1 cellular context compared by ENCODE assay signal in the genomic region with DNA sequence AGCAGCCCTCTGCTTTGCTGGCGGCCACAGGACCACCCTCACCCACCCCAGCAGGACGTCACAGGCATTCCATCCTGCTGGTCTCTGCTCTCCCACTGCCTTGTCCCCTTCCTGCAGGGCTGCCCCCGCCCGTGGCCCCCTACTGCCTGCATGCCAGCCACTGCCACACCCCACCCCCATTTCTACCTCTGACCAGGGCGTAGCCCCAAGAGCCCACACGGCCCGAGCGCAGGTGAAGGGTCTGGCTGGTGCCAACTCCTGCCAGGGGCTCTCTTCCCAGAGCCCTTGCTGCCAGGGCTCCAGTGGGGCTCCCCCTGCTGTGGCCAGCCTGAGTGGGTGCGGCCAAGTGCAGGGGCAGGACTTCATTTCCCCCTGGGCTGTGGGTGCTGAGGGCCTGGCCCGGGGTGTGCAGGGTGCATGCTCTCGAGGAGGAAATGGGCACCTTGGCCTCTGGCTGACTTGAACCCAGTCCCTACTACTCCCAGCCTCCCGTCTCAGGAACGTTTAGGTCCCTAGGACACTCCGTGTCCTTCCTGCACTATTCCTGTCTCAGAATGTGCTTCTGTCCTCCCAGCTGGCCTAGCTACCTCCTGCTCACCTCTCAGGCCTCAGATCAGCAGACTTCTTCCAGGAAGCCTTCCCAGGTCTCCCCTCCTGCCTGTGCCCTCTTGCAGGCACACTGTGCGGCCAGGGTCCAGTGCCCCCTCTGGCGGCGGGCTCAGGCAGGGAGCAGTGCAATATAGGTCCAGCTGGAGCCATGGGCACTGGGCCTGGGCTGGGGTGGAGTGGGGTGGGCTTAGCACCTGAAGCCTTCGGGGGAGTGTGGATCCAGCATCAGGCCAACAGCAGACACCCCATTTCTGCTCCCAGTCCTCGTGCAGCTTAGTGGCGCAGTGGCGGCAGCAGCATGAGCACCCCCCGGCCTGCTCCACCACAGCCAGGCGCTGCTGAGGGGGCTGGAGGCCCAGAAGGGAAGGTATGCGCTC.
A peak's percentile ranks its signal among the peaks of the same experiment; 100 is the strongest.
TF ChIP-seq lines count a peak whose summit lies in the region.

No MANE protein-coding gene starts in this region.

TF ChIP-seq in HepG2, 621 proteins besides CTCF, POLR2A, EP300 and RAD21 (continued from another document):
- TF ChIP-seq, protein P1, sequence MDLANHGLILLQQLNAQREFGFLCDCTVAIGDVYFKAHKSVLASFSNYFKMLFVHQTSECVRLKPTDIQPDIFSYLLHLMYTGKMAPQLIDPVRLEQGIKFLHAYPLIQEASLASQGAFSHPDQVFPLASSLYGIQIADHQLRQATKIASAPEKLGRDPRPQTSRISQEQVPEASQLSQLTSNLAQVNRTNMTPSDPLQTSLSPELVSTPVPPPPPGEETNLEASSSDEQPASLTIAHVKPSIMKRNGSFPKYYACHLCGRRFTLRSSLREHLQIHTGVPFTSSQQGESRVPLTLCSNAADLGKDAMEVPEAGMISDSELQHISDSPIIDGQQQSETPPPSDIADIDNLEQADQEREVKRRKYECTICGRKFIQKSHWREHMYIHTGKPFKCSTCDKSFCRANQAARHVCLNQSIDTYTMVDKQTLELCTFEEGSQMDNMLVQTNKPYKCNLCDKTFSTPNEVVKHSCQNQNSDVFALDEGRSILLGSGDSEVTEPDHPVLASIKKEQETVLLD (CRISPR knock-in tag; IDR thresholded peaks at IDR 0.05; ENCODE audit: low read depth) = no peak
- TF ChIP-seq, protein P2, sequence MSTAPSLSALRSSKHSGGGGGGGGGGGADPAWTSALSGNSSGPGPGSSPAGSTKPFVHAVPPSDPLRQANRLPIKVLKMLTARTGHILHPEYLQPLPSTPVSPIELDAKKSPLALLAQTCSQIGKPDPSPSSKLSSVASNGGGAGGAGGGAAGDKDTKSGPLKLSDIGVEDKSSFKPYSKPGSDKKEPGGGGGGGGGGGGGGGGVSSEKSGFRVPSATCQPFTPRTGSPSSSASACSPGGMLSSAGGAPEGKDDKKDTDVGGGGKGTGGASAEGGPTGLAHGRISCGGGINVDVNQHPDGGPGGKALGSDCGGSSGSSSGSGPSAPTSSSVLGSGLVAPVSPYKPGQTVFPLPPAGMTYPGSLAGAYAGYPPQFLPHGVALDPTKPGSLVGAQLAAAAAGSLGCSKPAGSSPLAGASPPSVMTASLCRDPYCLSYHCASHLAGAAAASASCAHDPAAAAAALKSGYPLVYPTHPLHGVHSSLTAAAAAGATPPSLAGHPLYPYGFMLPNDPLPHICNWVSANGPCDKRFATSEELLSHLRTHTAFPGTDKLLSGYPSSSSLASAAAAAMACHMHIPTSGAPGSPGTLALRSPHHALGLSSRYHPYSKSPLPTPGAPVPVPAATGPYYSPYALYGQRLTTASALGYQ (CRISPR knock-in tag; IDR thresholded peaks at IDR 0.05) = no peak
- TF ChIP-seq NFYB (CRISPR knock-in tag; IDR thresholded peaks at IDR 0.05) = no peak
- TF ChIP-seq, protein P3, sequence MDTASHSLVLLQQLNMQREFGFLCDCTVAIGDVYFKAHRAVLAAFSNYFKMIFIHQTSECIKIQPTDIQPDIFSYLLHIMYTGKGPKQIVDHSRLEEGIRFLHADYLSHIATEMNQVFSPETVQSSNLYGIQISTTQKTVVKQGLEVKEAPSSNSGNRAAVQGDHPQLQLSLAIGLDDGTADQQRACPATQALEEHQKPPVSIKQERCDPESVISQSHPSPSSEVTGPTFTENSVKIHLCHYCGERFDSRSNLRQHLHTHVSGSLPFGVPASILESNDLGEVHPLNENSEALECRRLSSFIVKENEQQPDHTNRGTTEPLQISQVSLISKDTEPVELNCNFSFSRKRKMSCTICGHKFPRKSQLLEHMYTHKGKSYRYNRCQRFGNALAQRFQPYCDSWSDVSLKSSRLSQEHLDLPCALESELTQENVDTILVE (CRISPR knock-in tag; IDR thresholded peaks at IDR 0.05) = no peak
- no peak for TF ChIP-seq KDM5B (CRISPR knock-in tag; IDR thresholded peaks at IDR 0.05; ENCODE audit: borderline replicate concordance)
- TF ChIP-seq, protein P4, sequence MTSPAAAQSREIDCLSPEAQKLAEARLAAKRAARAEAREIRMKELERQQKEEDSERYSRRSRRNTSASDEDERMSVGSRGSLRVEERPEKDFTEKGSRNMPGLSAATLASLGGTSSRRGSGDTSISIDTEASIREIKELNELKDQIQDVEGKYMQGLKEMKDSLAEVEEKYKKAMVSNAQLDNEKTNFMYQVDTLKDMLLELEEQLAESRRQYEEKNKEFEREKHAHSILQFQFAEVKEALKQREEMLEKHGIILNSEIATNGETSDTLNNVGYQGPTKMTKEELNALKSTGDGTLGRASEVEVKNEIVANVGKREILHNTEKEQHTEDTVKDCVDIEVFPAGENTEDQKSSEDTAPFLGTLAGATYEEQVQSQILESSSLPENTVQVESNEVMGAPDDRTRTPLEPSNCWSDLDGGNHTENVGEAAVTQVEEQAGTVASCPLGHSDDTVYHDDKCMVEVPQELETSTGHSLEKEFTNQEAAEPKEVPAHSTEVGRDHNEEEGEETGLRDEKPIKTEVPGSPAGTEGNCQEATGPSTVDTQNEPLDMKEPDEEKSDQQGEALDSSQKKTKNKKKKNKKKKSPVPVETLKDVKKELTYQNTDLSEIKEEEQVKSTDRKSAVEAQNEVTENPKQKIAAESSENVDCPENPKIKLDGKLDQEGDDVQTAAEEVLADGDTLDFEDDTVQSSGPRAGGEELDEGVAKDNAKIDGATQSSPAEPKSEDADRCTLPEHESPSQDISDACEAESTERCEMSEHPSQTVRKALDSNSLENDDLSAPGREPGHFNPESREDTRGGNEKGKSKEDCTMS (CRISPR knock-in tag; conservative IDR thresholded peaks at IDR 0.05) = no peak
- TF ChIP-seq ZMYM3 (CRISPR knock-in tag; IDR thresholded peaks at IDR 0.05) = peak; percentile 71; the same call in 1 of the 2 replicates
- TF ChIP-seq, protein P5, sequence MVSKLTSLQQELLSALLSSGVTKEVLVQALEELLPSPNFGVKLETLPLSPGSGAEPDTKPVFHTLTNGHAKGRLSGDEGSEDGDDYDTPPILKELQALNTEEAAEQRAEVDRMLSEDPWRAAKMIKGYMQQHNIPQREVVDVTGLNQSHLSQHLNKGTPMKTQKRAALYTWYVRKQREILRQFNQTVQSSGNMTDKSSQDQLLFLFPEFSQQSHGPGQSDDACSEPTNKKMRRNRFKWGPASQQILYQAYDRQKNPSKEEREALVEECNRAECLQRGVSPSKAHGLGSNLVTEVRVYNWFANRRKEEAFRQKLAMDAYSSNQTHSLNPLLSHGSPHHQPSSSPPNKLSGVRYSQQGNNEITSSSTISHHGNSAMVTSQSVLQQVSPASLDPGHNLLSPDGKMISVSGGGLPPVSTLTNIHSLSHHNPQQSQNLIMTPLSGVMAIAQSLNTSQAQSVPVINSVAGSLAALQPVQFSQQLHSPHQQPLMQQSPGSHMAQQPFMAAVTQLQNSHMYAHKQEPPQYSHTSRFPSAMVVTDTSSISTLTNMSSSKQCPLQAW (CRISPR knock-in tag; IDR thresholded peaks at IDR 0.05) = no peak
- no peak for TF ChIP-seq EEA1 (CRISPR knock-in tag; IDR thresholded peaks at IDR 0.05; ENCODE audit: borderline replicate concordance)
- no peak for TF ChIP-seq GPN1 (CRISPR knock-in tag; IDR thresholded peaks at IDR 0.05; ENCODE audit: borderline replicate concordance)
- TF ChIP-seq ZNF543 (CRISPR knock-in tag; IDR thresholded peaks at IDR 0.05) = no peak
- TF ChIP-seq, protein P6, sequence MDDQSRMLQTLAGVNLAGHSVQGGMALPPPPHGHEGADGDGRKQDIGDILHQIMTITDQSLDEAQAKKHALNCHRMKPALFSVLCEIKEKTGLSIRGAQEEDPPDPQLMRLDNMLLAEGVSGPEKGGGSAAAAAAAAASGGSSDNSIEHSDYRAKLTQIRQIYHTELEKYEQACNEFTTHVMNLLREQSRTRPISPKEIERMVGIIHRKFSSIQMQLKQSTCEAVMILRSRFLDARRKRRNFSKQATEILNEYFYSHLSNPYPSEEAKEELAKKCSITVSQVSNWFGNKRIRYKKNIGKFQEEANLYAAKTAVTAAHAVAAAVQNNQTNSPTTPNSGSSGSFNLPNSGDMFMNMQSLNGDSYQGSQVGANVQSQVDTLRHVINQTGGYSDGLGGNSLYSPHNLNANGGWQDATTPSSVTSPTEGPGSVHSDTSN (CRISPR knock-in tag; IDR thresholded peaks at IDR 0.05; ENCODE audit: borderline replicate concordance) = no peak
- no peak for TF ChIP-seq ZNF709 (CRISPR knock-in tag; IDR thresholded peaks at IDR 0.05)
- TF ChIP-seq ZNF292 (CRISPR knock-in tag; IDR thresholded peaks at IDR 0.05; ENCODE audit: borderline replicate concordance, low read depth) = 0 out of 2 replicates have a peak, but pooled peaks have one; percentile 24
- TF ChIP-seq ATF7 (IDR thresholded peaks at IDR 0.05) = no peak
- no peak for TF ChIP-seq ATF7 (CRISPR knock-in tag; IDR thresholded peaks at IDR 0.05)
- TF ChIP-seq, protein P7, sequence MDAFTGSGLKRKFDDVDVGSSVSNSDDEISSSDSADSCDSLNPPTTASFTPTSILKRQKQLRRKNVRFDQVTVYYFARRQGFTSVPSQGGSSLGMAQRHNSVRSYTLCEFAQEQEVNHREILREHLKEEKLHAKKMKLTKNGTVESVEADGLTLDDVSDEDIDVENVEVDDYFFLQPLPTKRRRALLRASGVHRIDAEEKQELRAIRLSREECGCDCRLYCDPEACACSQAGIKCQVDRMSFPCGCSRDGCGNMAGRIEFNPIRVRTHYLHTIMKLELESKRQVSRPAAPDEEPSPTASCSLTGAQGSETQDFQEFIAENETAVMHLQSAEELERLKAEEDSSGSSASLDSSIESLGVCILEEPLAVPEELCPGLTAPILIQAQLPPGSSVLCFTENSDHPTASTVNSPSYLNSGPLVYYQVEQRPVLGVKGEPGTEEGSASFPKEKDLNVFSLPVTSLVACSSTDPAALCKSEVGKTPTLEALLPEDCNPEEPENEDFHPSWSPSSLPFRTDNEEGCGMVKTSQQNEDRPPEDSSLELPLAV (CRISPR knock-in tag; conservative IDR thresholded peaks at IDR 0.05; ENCODE audit: low read depth) = no peak
- no peak for TF ChIP-seq AHR (CRISPR knock-in tag; IDR thresholded peaks at IDR 0.05)
- no peak for TF ChIP-seq RCOR2 (CRISPR knock-in tag; IDR thresholded peaks at IDR 0.05)
- TF ChIP-seq, protein P8, sequence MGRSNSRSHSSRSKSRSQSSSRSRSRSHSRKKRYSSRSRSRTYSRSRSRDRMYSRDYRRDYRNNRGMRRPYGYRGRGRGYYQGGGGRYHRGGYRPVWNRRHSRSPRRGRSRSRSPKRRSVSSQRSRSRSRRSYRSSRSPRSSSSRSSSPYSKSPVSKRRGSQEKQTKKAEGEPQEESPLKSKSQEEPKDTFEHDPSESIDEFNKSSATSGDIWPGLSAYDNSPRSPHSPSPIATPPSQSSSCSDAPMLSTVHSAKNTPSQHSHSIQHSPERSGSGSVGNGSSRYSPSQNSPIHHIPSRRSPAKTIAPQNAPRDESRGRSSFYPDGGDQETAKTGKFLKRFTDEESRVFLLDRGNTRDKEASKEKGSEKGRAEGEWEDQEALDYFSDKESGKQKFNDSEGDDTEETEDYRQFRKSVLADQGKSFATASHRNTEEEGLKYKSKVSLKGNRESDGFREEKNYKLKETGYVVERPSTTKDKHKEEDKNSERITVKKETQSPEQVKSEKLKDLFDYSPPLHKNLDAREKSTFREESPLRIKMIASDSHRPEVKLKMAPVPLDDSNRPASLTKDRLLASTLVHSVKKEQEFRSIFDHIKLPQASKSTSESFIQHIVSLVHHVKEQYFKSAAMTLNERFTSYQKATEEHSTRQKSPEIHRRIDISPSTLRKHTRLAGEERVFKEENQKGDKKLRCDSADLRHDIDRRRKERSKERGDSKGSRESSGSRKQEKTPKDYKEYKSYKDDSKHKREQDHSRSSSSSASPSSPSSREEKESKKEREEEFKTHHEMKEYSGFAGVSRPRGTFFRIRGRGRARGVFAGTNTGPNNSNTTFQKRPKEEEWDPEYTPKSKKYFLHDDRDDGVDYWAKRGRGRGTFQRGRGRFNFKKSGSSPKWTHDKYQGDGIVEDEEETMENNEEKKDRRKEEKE (IDR thresholded peaks at IDR 0.05) = no peak
- TF ChIP-seq CBX1 (IDR thresholded peaks at IDR 0.05; ENCODE audit: low read depth) = no peak
- TF ChIP-seq STAG1 (CRISPR knock-in tag; IDR thresholded peaks at IDR 0.05) = peak; percentile 25; the same call in 1 of the 2 replicates
- no peak for TF ChIP-seq ARHGAP35 (CRISPR knock-in tag; IDR thresholded peaks at IDR 0.05; ENCODE audit: borderline replicate concordance)
- TF ChIP-seq, protein P9, sequence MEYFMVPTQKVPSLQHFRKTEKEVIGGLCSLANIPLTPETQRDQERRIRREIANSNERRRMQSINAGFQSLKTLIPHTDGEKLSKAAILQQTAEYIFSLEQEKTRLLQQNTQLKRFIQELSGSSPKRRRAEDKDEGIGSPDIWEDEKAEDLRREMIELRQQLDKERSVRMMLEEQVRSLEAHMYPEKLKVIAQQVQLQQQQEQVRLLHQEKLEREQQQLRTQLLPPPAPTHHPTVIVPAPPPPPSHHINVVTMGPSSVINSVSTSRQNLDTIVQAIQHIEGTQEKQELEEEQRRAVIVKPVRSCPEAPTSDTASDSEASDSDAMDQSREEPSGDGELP (IDR thresholded peaks at IDR 0.05; ENCODE audit: borderline replicate concordance, low read depth) = peak; percentile 21; the same call in 1 of the 2 replicates
- TF ChIP-seq, protein P10, sequence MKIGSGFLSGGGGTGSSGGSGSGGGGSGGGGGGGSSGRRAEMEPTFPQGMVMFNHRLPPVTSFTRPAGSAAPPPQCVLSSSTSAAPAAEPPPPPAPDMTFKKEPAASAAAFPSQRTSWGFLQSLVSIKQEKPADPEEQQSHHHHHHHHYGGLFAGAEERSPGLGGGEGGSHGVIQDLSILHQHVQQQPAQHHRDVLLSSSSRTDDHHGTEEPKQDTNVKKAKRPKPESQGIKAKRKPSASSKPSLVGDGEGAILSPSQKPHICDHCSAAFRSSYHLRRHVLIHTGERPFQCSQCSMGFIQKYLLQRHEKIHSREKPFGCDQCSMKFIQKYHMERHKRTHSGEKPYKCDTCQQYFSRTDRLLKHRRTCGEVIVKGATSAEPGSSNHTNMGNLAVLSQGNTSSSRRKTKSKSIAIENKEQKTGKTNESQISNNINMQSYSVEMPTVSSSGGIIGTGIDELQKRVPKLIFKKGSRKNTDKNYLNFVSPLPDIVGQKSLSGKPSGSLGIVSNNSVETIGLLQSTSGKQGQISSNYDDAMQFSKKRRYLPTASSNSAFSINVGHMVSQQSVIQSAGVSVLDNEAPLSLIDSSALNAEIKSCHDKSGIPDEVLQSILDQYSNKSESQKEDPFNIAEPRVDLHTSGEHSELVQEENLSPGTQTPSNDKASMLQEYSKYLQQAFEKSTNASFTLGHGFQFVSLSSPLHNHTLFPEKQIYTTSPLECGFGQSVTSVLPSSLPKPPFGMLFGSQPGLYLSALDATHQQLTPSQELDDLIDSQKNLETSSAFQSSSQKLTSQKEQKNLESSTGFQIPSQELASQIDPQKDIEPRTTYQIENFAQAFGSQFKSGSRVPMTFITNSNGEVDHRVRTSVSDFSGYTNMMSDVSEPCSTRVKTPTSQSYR (CRISPR knock-in tag; IDR thresholded peaks at IDR 0.05; ENCODE audit: borderline replicate concordance) = no peak
- TF ChIP-seq, protein P11, sequence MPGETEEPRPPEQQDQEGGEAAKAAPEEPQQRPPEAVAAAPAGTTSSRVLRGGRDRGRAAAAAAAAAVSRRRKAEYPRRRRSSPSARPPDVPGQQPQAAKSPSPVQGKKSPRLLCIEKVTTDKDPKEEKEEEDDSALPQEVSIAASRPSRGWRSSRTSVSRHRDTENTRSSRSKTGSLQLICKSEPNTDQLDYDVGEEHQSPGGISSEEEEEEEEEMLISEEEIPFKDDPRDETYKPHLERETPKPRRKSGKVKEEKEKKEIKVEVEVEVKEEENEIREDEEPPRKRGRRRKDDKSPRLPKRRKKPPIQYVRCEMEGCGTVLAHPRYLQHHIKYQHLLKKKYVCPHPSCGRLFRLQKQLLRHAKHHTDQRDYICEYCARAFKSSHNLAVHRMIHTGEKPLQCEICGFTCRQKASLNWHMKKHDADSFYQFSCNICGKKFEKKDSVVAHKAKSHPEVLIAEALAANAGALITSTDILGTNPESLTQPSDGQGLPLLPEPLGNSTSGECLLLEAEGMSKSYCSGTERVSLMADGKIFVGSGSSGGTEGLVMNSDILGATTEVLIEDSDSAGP (CRISPR knock-in tag; IDR thresholded peaks at IDR 0.05; ENCODE audit: borderline replicate concordance) = 0 out of 2 replicates have a peak, but pooled peaks have one; percentile 25
TF ChIP-seq in HepG2: peak in this region for 14.
